1 cellular context compared by ENCODE assay signal in genomic region chr19:8321067-8321759, GRCh38.
TF ChIP-seq lines count a peak whose summit lies in the region.

NDUFA7 (minus strand) TSS chr19:8321375; CDS start chr19:8321358, 17 bp downstream.
RPS28 (plus strand) TSS chr19:8321496; CDS start chr19:8321531, 35 bp downstream.

TF ChIP-seq in HepG2, 621 proteins besides CTCF, POLR2A, EP300 and RAD21 (continues in another document):
- TF ChIP-seq ETV6 (CRISPR knock-in tag; conservative IDR thresholded peaks at IDR 0.05) (no peak), PAXIP1 (CRISPR knock-in tag; conservative IDR thresholded peaks at IDR 0.05) (no peak), ZNF230 (CRISPR knock-in tag; IDR thresholded peaks at IDR 0.05) (no peak), TFAP4 (IDR thresholded peaks at IDR 0.05; ENCODE audit: borderline replicate concordance, low read depth) (0 out of 2 replicates have a peak, but pooled peaks have one; percentile 29), ZBTB42 (CRISPR knock-in tag; IDR thresholded peaks at IDR 0.05) (peak; percentile 87), SNAPC4 (CRISPR knock-in tag; IDR thresholded peaks at IDR 0.05) (peak; percentile 86; the same call in 1 of the 2 replicates), ZNF253 (CRISPR knock-in tag; IDR thresholded peaks at IDR 0.05; ENCODE audit: borderline replicate concordance) (no peak), ZNF562 (CRISPR knock-in tag; IDR thresholded peaks at IDR 0.05; ENCODE audit: borderline replicate concordance) (no peak), JUND (CRISPR knock-in tag; IDR thresholded peaks at IDR 0.05) (no peak), ZNF775 (CRISPR knock-in tag; IDR thresholded peaks at IDR 0.05; ENCODE audit: borderline replicate concordance) (no peak), ZNF782 (CRISPR knock-in tag; IDR thresholded peaks at IDR 0.05; ENCODE audit: borderline replicate concordance) (no peak), HMGXB3 (CRISPR knock-in tag; IDR thresholded peaks at IDR 0.05; ENCODE audit: borderline replicate concordance) (no peak; the same call in 1 of the 2 replicates), BRCA1 (CRISPR knock-in tag; IDR thresholded peaks at IDR 0.05) (0 out of 2 replicates have a peak, but pooled peaks have one; percentile 26), ZNF781 (CRISPR knock-in tag; IDR thresholded peaks at IDR 0.05; ENCODE audit: borderline replicate concordance, not compliant biosample characterization) (peak; percentile 13), CBX1 (IDR thresholded peaks at IDR 0.05; ENCODE audit: low read depth) (no peak), SOX6 (IDR thresholded peaks at IDR 0.05) (no peak), SOX6 (CRISPR knock-in tag; IDR thresholded peaks at IDR 0.05) (peak; percentile 66; the same call in 1 of the 2 replicates), HES4 (CRISPR knock-in tag; IDR thresholded peaks at IDR 0.05; ENCODE audit: borderline replicate concordance) (no peak), HOMEZ (CRISPR knock-in tag; IDR thresholded peaks at IDR 0.05; ENCODE audit: low read depth) (peak; percentile 62; the same call in 1 of the 2 replicates), CSRNP2 (CRISPR knock-in tag; conservative IDR thresholded peaks at IDR 0.05; ENCODE audit: low read depth) (no peak), ZNF256 (CRISPR knock-in tag; conservative IDR thresholded peaks at IDR 0.05) (peak; percentile 90), ZC3H4 (CRISPR knock-in tag; IDR thresholded peaks at IDR 0.05; ENCODE audit: borderline replicate concordance) (no peak), TOPORS (CRISPR knock-in tag; IDR thresholded peaks at IDR 0.05) (peak; percentile 30; the same call in 1 of the 2 replicates), NR0B2 (CRISPR knock-in tag; IDR thresholded peaks at IDR 0.05) (peak; percentile 62; the same call in 1 of the 2 replicates), RARA (CRISPR knock-in tag; IDR thresholded peaks at IDR 0.05) (no peak), PRMT3 (CRISPR knock-in tag; IDR thresholded peaks at IDR 0.05; ENCODE audit: borderline replicate concordance, low read depth) (no peak), GRHL1 (CRISPR knock-in tag; conservative IDR thresholded peaks at IDR 0.05) (no peak), GFI1 (CRISPR knock-in tag; IDR thresholded peaks at IDR 0.05; ENCODE audit: borderline replicate concordance) (no peak; the same call in 1 of the 2 replicates), SIN3B (IDR thresholded peaks at IDR 0.05; ENCODE audit: low read length) (peak; percentile 90), KMT2B (CRISPR knock-in tag; IDR thresholded peaks at IDR 0.05) (peak; percentile 73), TOE1 (CRISPR knock-in tag; IDR thresholded peaks at IDR 0.05) (no peak), ZNF337 (CRISPR knock-in tag; IDR thresholded peaks at IDR 0.05; ENCODE audit: borderline replicate concordance, low read depth) (no peak), ZMYM3 (CRISPR knock-in tag; IDR thresholded peaks at IDR 0.05) (0 out of 2 replicates have a peak, but pooled peaks have one; percentile 1)
